ENCODE assay signal across 8 cellular contexts in the genomic region with DNA sequence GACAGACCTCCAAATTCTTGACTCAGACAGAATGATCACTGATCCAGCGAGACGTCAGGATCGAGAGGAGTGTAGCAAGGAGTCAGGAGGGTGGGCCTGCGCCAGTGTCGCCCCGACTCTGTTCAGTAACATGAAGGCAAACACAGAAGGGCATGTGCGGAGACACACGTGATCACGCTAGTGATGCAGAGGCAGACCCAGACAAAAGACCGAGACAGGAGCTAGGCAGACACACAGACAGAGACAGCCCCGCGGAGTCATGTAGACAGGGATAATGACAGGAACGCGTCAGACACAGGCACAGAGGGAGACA. TPM values are rescaled to one million over a fixed set of nuclear protein-coding genes. Genes with fewer than 3 reads are reported as not detected.
DNase-seq lines count a peak whose midpoint lies in the region; ATAC-seq, FAIRE-seq and TF ChIP-seq lines count a peak whose summit lies in the region.

No MANE protein-coding gene starts in this region.

- H3K4me1 ChIP-seq in naive thymus-derived CD4-positive, alpha-beta T cell (ENCODE audit: control insufficient read depth in 2 of 2, insufficient read depth in 2 of 2, low read length in 2 of 2), result peaks cover 33 to 52% of the 10 kb centered on the region in 2 donors

- FAIRE-seq in GM12892 (lab: Jason Lieb, UNC) (peak; percentile 78), GM12891 (lab: Jason Lieb, UNC) (no peak)

- no peaks in the 10 kb centered on the region for H3K27me3 ChIP-seq in naive thymus-derived CD4-positive, alpha-beta T cell (ENCODE audit: control insufficient read depth in 2 of 2, insufficient read depth in 2 of 2, low read length in 2 of 2)

- peak overlapping the region; percentile 100 for H3K27ac ChIP-seq in naive thymus-derived CD4-positive, alpha-beta T cell (ENCODE audit: low read depth, low read length)

- peak overlapping the region; percentile 84 for H3K4me3 ChIP-seq in naive thymus-derived CD4-positive, alpha-beta T cell (ENCODE audit: low read length)

- DNase-seq in GM12892 (ENCODE audit: insufficient read length) (no peak), NCI-H2227 treated with DMSO at 0.1 percent for 48 hours (lab: John Stamatoyannopoulos, UW) (peak; percentile 33), cerebellar cortex (ENCODE audit: low spot score) (peak; percentile 57), SKM-1 (lab: John Stamatoyannopoulos, UW; ENCODE audit: unreplicated experiment) (no peak), NOMO-1 treated with DMSO at 0.1 percent for 48 hours (lab: John Stamatoyannopoulos, UW; ENCODE audit: unreplicated experiment) (no peak), GM20000 (ENCODE audit: low spot score) (no peak), GM12891 (ENCODE audit: insufficient read length, low spot score) (no peak)
- DNase-seq in naive thymus-derived CD4-positive, alpha-beta T cell, result peak in 4 of 9 donors; percentile 71 to 91 (median 86)

- peak overlapping the region; percentile 85 to 99 (median 93) for H3K4me3 Mint-ChIP-seq in naive thymus-derived CD4-positive, alpha-beta T cell

- peaks cover 0 to 2% (median 0%) of the 10 kb centered on the region in 5 donors for H3K27me3 Mint-ChIP-seq in naive thymus-derived CD4-positive, alpha-beta T cell

- H3K4me1 Mint-ChIP-seq in naive thymus-derived CD4-positive, alpha-beta T cell, result peaks cover 41 to 66% (median 55%) of the 10 kb centered on the region in 7 donors

- intact Hi-C loops in naive thymus-derived CD4-positive, alpha-beta T cell (cut with micrococcal nuclease), result loop anchor here (5.0 to 10.0 kb wide), 5 partner anchors 224 to 1189 kb away; a partner anchor contains a TSS

- peak overlapping the region; percentile 90 to 100 (median 97) for H3K27ac Mint-ChIP-seq in naive thymus-derived CD4-positive, alpha-beta T cell

- POLR2A ChIA-PET in naive thymus-derived CD4-positive, alpha-beta T cell (lab: Charles Lee), result interaction anchor here (0.8 to 6.2 kb wide), 6 partner anchors 8 to 603 kb away, joined by 3 to 86 read pairs (median 4); a partner anchor contains a TSS

- peaks cover 0 to 10% (median 3%) of the 10 kb centered on the region in 5 donors for H3K36me3 Mint-ChIP-seq in naive thymus-derived CD4-positive, alpha-beta T cell

- no peak for TF ChIP-seq POLR2A in GM12892 (IDR thresholded peaks at IDR 0.05; ENCODE audit: low read depth, low read length)
- no peak for TF ChIP-seq POLR2A in GM12891 (IDR thresholded peaks at IDR 0.05; ENCODE audit: low read depth, low read length)

- peaks cover 0 to 13% (median 0%) of the 10 kb centered on the region in 11 donors for H3K9me3 Mint-ChIP-seq in naive thymus-derived CD4-positive, alpha-beta T cell

- no peak for TF ChIP-seq CTCF in GM20000 (IDR thresholded peaks at IDR 0.05; ENCODE audit: extremely low read depth, missing control alignments)

- CTCF ChIA-PET in naive thymus-derived CD4-positive, alpha-beta T cell (lab: Charles Lee), result interaction anchor here (0.6 to 1.2 kb wide), 3 partner anchors 16 to 98 kb away, joined by 3 to 5 read pairs (median 3); no protein-coding TSS in a partner anchor

- H3K36me3 ChIP-seq in naive thymus-derived CD4-positive, alpha-beta T cell (ENCODE audit: control insufficient read depth in 2 of 3, insufficient read depth in 3 of 3, low read length in 3 of 3), result peaks cover 0 to 10% (median 0%) of the 10 kb centered on the region in 3 experiments

- ATAC-seq in naive thymus-derived CD4-positive, alpha-beta T cell, result no peak

- no peaks in the 10 kb centered on the region for H3K9me3 ChIP-seq in naive thymus-derived CD4-positive, alpha-beta T cell (ENCODE audit: control insufficient read depth in 2 of 3, low read length in 3 of 3)

TF ChIP-seq in GM12891, 5 proteins besides CTCF, POLR2A, EP300 and RAD21:
- TF ChIP-seq POLR2AphosphoS5 (IDR thresholded peaks at IDR 0.05; ENCODE audit: low read depth, low read length) (no peak), SPI1 (IDR thresholded peaks at IDR 0.05; ENCODE audit: low read depth, low read length) (no peak), POU2F2 (IDR thresholded peaks at IDR 0.05; ENCODE audit: low read depth, low read length) (no peak), PAX5 (IDR thresholded peaks at IDR 0.05; ENCODE audit: insufficient read depth, low read length, severe bottlenecking) (no peak), TAF1 (IDR thresholded peaks at IDR 0.05; ENCODE audit: low read depth, low read length) (no peak)

RNA-seq across cellular contexts. Expression of a gene that starts 7.2 kb away (rescaled TPM):
- polyA plus RNA-seq in GM12892 (2012; ENCODE audit: missing spikeins), result 3.9 TPM
- total RNA-seq in naive thymus-derived CD4-positive, alpha-beta T cell, result 100 to 1,000 TPM in 4 of 5 experiments, 10 to 100 TPM in 1; 32.2 to 179 (median 120) TPM
- polyA plus RNA-seq in naive thymus-derived CD4-positive, alpha-beta T cell, result 1 to 10 TPM in 1 of 2 donors, under 1 TPM in 1; 0.95 to 1.5 TPM
- polyA plus RNA-seq in GM12891 (2012; ENCODE audit: low read depth, missing spikeins), result 13.5 TPM

RNA-seq across cellular contexts. Expression of a gene that starts 13.6 kb away (rescaled TPM):
- 0.76 TPM for polyA plus RNA-seq in GM12892 (2012; ENCODE audit: missing spikeins)
- total RNA-seq in naive thymus-derived CD4-positive, alpha-beta T cell, result 10 to 100 TPM in 4 of 5 experiments, under 1 TPM in 1; 0.70 to 32.7 (median 11.6) TPM
- polyA plus RNA-seq in naive thymus-derived CD4-positive, alpha-beta T cell, result not detected
- 1.1 TPM for polyA plus RNA-seq in GM12891 (2012; ENCODE audit: low read depth, missing spikeins)

RNA-seq across cellular contexts. Expression of a gene that starts 16.1 kb away (rescaled TPM):
- polyA plus RNA-seq in GM12892 (2012; ENCODE audit: missing spikeins), result 76.3 TPM
- 10 to 100 TPM; 22.1 to 63.8 (median 24.9) TPM for total RNA-seq in naive thymus-derived CD4-positive, alpha-beta T cell
- polyA plus RNA-seq in naive thymus-derived CD4-positive, alpha-beta T cell, result 100 to 1,000 TPM; 113 to 132 TPM
- polyA plus RNA-seq in GM12891 (2012; ENCODE audit: low read depth, missing spikeins), result 137 TPM

RNA-seq across cellular contexts. Expression of a gene that starts 16.5 kb away (rescaled TPM):
- 4.9 TPM for polyA plus RNA-seq in GM12892 (2012; ENCODE audit: missing spikeins)
- total RNA-seq in naive thymus-derived CD4-positive, alpha-beta T cell, result 10 to 100 TPM in 2 of 5 experiments, 1 to 10 TPM in 3; 8.4 to 14.2 (median 9.5) TPM
- 1 to 10 TPM; 7.5 to 7.9 TPM for polyA plus RNA-seq in naive thymus-derived CD4-positive, alpha-beta T cell
- 3.7 TPM for polyA plus RNA-seq in GM12891 (2012; ENCODE audit: low read depth, missing spikeins)

RNA-seq across cellular contexts. Expression of a gene that starts 47.3 kb away (rescaled TPM):
- polyA plus RNA-seq in GM12892 (2012; ENCODE audit: missing spikeins), result 34.9 TPM
- 100 to 1,000 TPM; 189 to 417 (median 359) TPM for total RNA-seq in naive thymus-derived CD4-positive, alpha-beta T cell
- polyA plus RNA-seq in naive thymus-derived CD4-positive, alpha-beta T cell, result 10 to 100 TPM; 12.7 to 39.3 TPM
- 76.4 TPM for polyA plus RNA-seq in GM12891 (2012; ENCODE audit: low read depth, missing spikeins)

Comparison
In these comparisons a context has a peak if more than half of its experiments do, and no peak if none do; other contexts are left out.
1. DNase-seq: peak in NCI-H2227 treated with DMSO at 0.1 percent for 48 hours (single experiment) and cerebellar cortex (single experiment); none in GM12892 (single experiment), SKM-1 (single experiment), NOMO-1 treated with DMSO at 0.1 percent for 48 hours (single experiment), GM20000 (single experiment) and GM12891 (single experiment).